ENCODE assay signal across 8 cellular contexts in the genomic region with DNA sequence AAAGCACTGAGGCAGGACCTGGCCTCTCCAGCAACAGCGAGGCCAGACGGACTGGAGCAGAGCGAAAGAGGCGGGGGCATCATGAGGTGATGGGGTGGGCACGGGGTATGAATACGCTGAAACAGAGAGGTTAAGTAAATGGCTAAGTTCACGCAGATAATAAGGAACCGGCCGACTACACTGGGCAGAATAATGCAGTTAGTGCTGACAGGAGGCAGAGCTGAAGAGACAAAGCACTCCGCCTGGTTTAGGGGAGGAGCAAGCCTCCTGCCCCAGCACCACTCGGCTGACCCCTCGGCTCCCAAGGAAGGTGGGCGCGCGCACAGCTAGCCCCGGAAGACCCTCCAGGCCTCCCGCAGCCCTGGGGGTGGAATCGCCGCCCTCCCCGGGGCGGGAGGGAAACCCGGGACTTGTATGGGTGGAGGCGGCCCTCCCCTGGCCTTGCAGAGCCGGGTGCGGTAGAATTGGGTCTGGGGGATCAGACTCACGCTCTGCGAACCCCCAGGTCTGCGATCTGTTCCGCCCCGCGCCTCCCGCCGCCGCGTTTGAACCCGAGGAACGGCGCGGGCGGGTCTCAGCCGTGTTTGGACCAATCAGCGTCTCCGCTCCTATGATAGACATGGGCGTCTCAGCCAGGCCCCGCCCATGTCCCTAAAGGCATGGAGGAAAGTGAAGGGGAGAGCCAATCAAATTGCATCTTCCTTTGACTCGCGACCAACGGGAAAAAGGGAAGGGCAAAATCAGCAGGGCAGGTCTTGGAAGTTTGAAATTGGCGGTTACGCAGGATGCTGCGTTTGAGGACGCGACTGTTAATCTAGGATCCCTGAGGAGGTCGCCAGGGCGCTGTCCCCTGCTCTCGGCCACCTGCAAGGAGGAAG. TPM values are rescaled to one million over a fixed set of nuclear protein-coding genes. Genes with fewer than 3 reads are reported as not detected.
A peak's percentile ranks its signal among the peaks of the same experiment; 100 is the strongest.
DNase-seq lines count a peak whose midpoint lies in the region; ATAC-seq, FAIRE-seq and TF ChIP-seq lines count a peak whose summit lies in the region.

A gene with protein sequence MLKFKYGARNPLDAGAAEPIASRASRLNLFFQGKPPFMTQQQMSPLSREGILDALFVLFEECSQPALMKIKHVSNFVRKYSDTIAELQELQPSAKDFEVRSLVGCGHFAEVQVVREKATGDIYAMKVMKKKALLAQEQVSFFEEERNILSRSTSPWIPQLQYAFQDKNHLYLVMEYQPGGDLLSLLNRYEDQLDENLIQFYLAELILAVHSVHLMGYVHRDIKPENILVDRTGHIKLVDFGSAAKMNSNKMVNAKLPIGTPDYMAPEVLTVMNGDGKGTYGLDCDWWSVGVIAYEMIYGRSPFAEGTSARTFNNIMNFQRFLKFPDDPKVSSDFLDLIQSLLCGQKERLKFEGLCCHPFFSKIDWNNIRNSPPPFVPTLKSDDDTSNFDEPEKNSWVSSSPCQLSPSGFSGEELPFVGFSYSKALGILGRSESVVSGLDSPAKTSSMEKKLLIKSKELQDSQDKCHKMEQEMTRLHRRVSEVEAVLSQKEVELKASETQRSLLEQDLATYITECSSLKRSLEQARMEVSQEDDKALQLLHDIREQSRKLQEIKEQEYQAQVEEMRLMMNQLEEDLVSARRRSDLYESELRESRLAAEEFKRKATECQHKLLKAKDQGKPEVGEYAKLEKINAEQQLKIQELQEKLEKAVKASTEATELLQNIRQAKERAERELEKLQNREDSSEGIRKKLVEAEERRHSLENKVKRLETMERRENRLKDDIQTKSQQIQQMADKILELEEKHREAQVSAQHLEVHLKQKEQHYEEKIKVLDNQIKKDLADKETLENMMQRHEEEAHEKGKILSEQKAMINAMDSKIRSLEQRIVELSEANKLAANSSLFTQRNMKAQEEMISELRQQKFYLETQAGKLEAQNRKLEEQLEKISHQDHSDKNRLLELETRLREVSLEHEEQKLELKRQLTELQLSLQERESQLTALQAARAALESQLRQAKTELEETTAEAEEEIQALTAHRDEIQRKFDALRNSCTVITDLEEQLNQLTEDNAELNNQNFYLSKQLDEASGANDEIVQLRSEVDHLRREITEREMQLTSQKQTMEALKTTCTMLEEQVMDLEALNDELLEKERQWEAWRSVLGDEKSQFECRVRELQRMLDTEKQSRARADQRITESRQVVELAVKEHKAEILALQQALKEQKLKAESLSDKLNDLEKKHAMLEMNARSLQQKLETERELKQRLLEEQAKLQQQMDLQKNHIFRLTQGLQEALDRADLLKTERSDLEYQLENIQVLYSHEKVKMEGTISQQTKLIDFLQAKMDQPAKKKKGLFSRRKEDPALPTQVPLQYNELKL (N-terminal part only) (minus strand): TSS at position 560 of the 878 bp plus-strand sequence. CDS start 1,152 bp downstream, outside the sequence.

- peaks cover 3% of the 10 kb centered on the region for H3K36me3 Mint-ChIP-seq in type B pancreatic cell

- no peaks in the 10 kb centered on the region for H3K9me3 Mint-ChIP-seq in type B pancreatic cell

- intact Hi-C loops in cardiac septum (cut with DNase I): no loop called here

- H3K27me3 ChIP-seq in trophoblast cell (ENCODE audit: insufficient read depth, low read length): no peaks in the 10 kb centered on the region

- peak within 1 kb of the TSS; percentile 81 for H4K8ac ChIP-seq in trophoblast cell (ENCODE audit: low read depth, low read length)

- no peak for TF ChIP-seq POLR2A in GM12892 (IDR thresholded peaks at IDR 0.05; ENCODE audit: low read depth, low read length)

- H3K9me3 ChIP-seq in trophoblast cell (ENCODE audit: insufficient read depth, low read depth, low read length): no peaks in the 10 kb centered on the region

- peak within 1 kb of the TSS; percentile 77 for H3K27ac Mint-ChIP-seq in type B pancreatic cell

- TF ChIP-seq CTCF in type B pancreatic cell (conservative IDR thresholded peaks at IDR 0.05): no peak

- H4K12ac ChIP-seq in trophoblast cell (ENCODE audit: low read depth, low read length): peak within 1 kb of the TSS; percentile 75

- H2BK12ac ChIP-seq in trophoblast cell (ENCODE audit: low read length): no peak within 1 kb of the TSS

- H3K4me3 Mint-ChIP-seq in type B pancreatic cell: peak within 1 kb of the TSS; percentile 87

- peak within 1 kb of the TSS; percentile 60 for H4K91ac ChIP-seq in trophoblast cell (ENCODE audit: low read depth, low read length)

- H3K14ac ChIP-seq in trophoblast cell (ENCODE audit: low read length): peak within 1 kb of the TSS; percentile 60

- peak within 1 kb of the TSS; percentile 85 for H2AFZ ChIP-seq in trophoblast cell (ENCODE audit: insufficient read depth, low read length, poor library complexity)

- H3K79me2 ChIP-seq in trophoblast cell (ENCODE audit: control insufficient read depth, insufficient read depth, low read length, poor library complexity): peaks cover 4% of the 10 kb centered on the region

- peaks cover 3 to 11% of the 10 kb centered on the region in 2 experiments for H3K36me3 ChIP-seq in trophoblast cell (ENCODE audit: control insufficient read depth in 1 of 2, insufficient read depth in 2 of 2, low read length in 2 of 2)

- no peak within 1 kb of the TSS for H2AK5ac ChIP-seq in trophoblast cell (ENCODE audit: low read length)

- H3K4ac ChIP-seq in trophoblast cell (ENCODE audit: low read depth, low read length): peak within 1 kb of the TSS; percentile 22

- H3K23ac ChIP-seq in trophoblast cell (ENCODE audit: low read length): no peak within 1 kb of the TSS

- no peak within 1 kb of the TSS for H2BK120ac ChIP-seq in trophoblast cell (ENCODE audit: insufficient read depth, low read length, poor library complexity)

- H2BK5ac ChIP-seq in trophoblast cell (ENCODE audit: low read depth, low read length, poor library complexity): peak within 1 kb of the TSS; percentile 49

- H3K4me3 ChIP-seq in trophoblast cell (ENCODE audit: low read depth, low read length): peak within 1 kb of the TSS; percentile 89

- peak within 1 kb of the TSS; percentile 79 for H3K9ac ChIP-seq in trophoblast cell (ENCODE audit: low read length)

- H3K18ac ChIP-seq in trophoblast cell (ENCODE audit: low read length): peak within 1 kb of the TSS; percentile 76

- H3K4me1 Mint-ChIP-seq in type B pancreatic cell (ENCODE audit: unreplicated experiment): peaks cover 17% of the 10 kb centered on the region

- H3K79me1 ChIP-seq in trophoblast cell (ENCODE audit: low read length): peaks cover 4% of the 10 kb centered on the region

- H3K4me1 ChIP-seq in trophoblast cell (ENCODE audit: control insufficient read depth in 1 of 2, insufficient read depth in 2 of 2, low read length in 2 of 2): peaks cover 0 to 2% of the 10 kb centered on the region in 2 experiments

- DNase-seq in GM12892 (ENCODE audit: insufficient read length) (peak; percentile 85), NCI-H1436 (lab: John Stamatoyannopoulos, UW) (peak; percentile 95), SW480 (ENCODE audit: low spot score) (peak; percentile 92), cardiac septum (ENCODE audit: low spot score) (peak; percentile 94), trophoblast cell (peak; percentile 92 to 96), type B pancreatic cell (ENCODE audit: extremely low spot score, unreplicated experiment) (peak; percentile 92)
- peak; percentile 52 for DNase-seq in activated naive CD8-positive, alpha-beta T cell treated with anti-CD3 and anti-CD28 coated beads, Interleukin-2, amount 50 U/mL, for 16 hours (ENCODE audit: low read depth, low spot score)

- WGBS in trophoblast cell (ENCODE audit: extremely low coverage, insufficient coverage, insufficient read length): no CpG with 5 or more reads among the region's 56 CpGs

- H3K27ac ChIP-seq in trophoblast cell (ENCODE audit: low read depth, low read length): peak within 1 kb of the TSS; percentile 12

- peaks cover 4% of the 10 kb centered on the region for H3K27me3 Mint-ChIP-seq in type B pancreatic cell

- peak within 1 kb of the TSS; percentile 72 for H3K4me2 ChIP-seq in trophoblast cell (ENCODE audit: low read length)

- peak; percentile 95 for FAIRE-seq in GM12892 (lab: Jason Lieb, UNC)

- peak; percentile 99 for ATAC-seq in HG02840 (IDR thresholded peaks at IDR 0.05; ENCODE audit: low FRiP score, unreplicated experiment)

RNA-seq across cellular contexts. Expression of the gene that starts here (rescaled TPM):
- polyA plus RNA-seq in GM12892 (2012; ENCODE audit: missing spikeins): 13.8 TPM
- total RNA-seq in cardiac septum: 0.86 TPM
- polyA plus RNA-seq in trophoblast cell (2013): 11.0 and 13.0 TPM in 2 replicates
- total RNA-seq in type B pancreatic cell (ENCODE audit: low replicate concordance): 17.0 and 50.9 TPM in 2 replicates

Comparison
In these comparisons a context has a peak if more than half of its experiments do, and no peak if none do; other contexts are left out.
1. Peak in every context shown above with its lines: DNase-seq, ATAC-seq, H3K4me3 ChIP-seq and H3K27ac ChIP-seq.
2. Peak in DNase-seq in cardiac septum; RNA of the gene not detected or under 1 TPM.